8 cellular contexts compared by ENCODE assay signal in genomic region chr21:39350094-39351006, GRCh38. TPM values are rescaled to one million over a fixed set of nuclear protein-coding genes. Genes with fewer than 3 reads are reported as not detected.
DNase-seq lines count a peak whose midpoint lies in the region; ATAC-seq and TF ChIP-seq lines count a peak whose summit lies in the region.

No MANE protein-coding gene starts in this region.

- H3K27me3 Mint-ChIP-seq in CD4-positive, alpha-beta memory T cell = peaks cover 2% of the 10 kb centered on the region in 2 donors
- no peaks in the 10 kb centered on the region for H3K27me3 Mint-ChIP-seq in neural crest cell (ENCODE audit: low read depth)

- peaks cover 20% of the 10 kb centered on the region for H4K20me1 ChIP-seq in OCI-LY3 (ENCODE audit: insufficient read depth, low read length)

- H3K4me3 ChIP-seq in CD4-positive, alpha-beta memory T cell (ENCODE audit: low read length in 2 of 2) = peak overlapping the region; percentile 58 to 99
- H3K4me3 ChIP-seq in OCI-LY3 (ENCODE audit: low read length) = peak overlapping the region; percentile 92
- H3K4me3 ChIP-seq in effector memory CD4-positive, alpha-beta T cell (ENCODE audit: insufficient read depth, low read depth, low read length, poor library complexity, severe bottlenecking) = peak overlapping the region; percentile 61

- peak overlapping the region; percentile 83 for H3K9ac ChIP-seq in OCI-LY3 (ENCODE audit: low read length)

- POLR2A ChIA-PET in CD4-positive, alpha-beta memory T cell (lab: Charles Lee; ENCODE audit: partially characterized antibody) = interaction anchor here (1.0 to 6.6 kb wide), 10 partner anchors 8 to 1786 kb away, joined by 3 to 197 read pairs (median 6); partner anchors contain the start of genes BRWD1 and PSMG1

- CTCF ChIA-PET in CD4-positive, alpha-beta memory T cell (lab: Charles Lee; ENCODE audit: partially characterized antibody) = interaction anchor here (3.9 kb wide), 1 partner anchor 37 kb away, joined by 14 read pairs; no protein-coding TSS in a partner anchor

- no peaks in the 10 kb centered on the region for H3K9me3 ChIP-seq in CD4-positive, alpha-beta memory T cell (ENCODE audit: control insufficient read depth in 1 of 2, low read length in 2 of 2)
- no peaks in the 10 kb centered on the region for H3K9me3 ChIP-seq in OCI-LY3 (ENCODE audit: insufficient read depth, low read length)
- H3K9me3 ChIP-seq in effector memory CD4-positive, alpha-beta T cell (ENCODE audit: control insufficient read depth, low read length) = no peaks in the 10 kb centered on the region

- peaks cover 8% of the 10 kb centered on the region for H3K36me3 ChIP-seq in CD4-positive, alpha-beta memory T cell (ENCODE audit: insufficient read depth, low read length)
- H3K36me3 ChIP-seq in OCI-LY3 (replicated peaks; ENCODE audit: low read depth, low read length) = peaks cover 24% of the 10 kb centered on the region
- H3K36me3 ChIP-seq in effector memory CD4-positive, alpha-beta T cell (ENCODE audit: control insufficient read depth, insufficient read depth, low read length) = no peaks in the 10 kb centered on the region

- H3K27me3 ChIP-seq in CD4-positive, alpha-beta memory T cell (ENCODE audit: insufficient read depth, low read length) = no peaks in the 10 kb centered on the region
- no peaks in the 10 kb centered on the region for H3K27me3 ChIP-seq in OCI-LY3 (ENCODE audit: low read depth, low read length)
- H3K27me3 ChIP-seq in effector memory CD4-positive, alpha-beta T cell (replicated peaks; ENCODE audit: control insufficient read depth, insufficient read depth, low read length, poor library complexity, severe bottlenecking) = no peaks in the 10 kb centered on the region

- peak overlapping the region; percentile 84 for H3K27ac ChIP-seq in CD4-positive, alpha-beta memory T cell (ENCODE audit: low read depth, low read length)
- peak overlapping the region; percentile 83 for H3K27ac ChIP-seq in OCI-LY3 (ENCODE audit: low read length)
- peak overlapping the region; percentile 74 for H3K27ac ChIP-seq in effector memory CD4-positive, alpha-beta T cell (ENCODE audit: insufficient read depth, low read length, poor library complexity, severe bottlenecking)

- H3K36me3 Mint-ChIP-seq in CD4-positive, alpha-beta memory T cell = peaks cover 14 to 20% of the 10 kb centered on the region in 2 donors
- peaks cover 17% of the 10 kb centered on the region for H3K36me3 Mint-ChIP-seq in neural crest cell (ENCODE audit: low read depth)

- H3K4me1 Mint-ChIP-seq in CD4-positive, alpha-beta memory T cell = peaks cover 20 to 44% (median 28%) of the 10 kb centered on the region in 4 donors
- peaks cover 34% of the 10 kb centered on the region for H3K4me1 Mint-ChIP-seq in neural crest cell

- H2AFZ ChIP-seq in OCI-LY3 (ENCODE audit: low read depth, low read length) = 0 out of 2 replicates have a peak overlapping the region, but pooled peaks have one; percentile 95

- H3K4me1 ChIP-seq in CD4-positive, alpha-beta memory T cell (ENCODE audit: insufficient read depth, low read length) = peaks cover 36% of the 10 kb centered on the region
- peaks cover 21% of the 10 kb centered on the region for H3K4me1 ChIP-seq in OCI-LY3 (ENCODE audit: low read length)
- peaks cover 12% of the 10 kb centered on the region for H3K4me1 ChIP-seq in effector memory CD4-positive, alpha-beta T cell (ENCODE audit: control insufficient read depth, insufficient read depth, low read length, poor library complexity, severe bottlenecking)

- peak overlapping the region; percentile 93 for H3K4me2 ChIP-seq in OCI-LY3 (ENCODE audit: low read length)

- DNase-seq in CD4-positive, alpha-beta memory T cell = no peak
- DNase-seq in effector memory CD4-positive, alpha-beta T cell = no peak
- DNase-seq in neural crest cell (ENCODE audit: low read depth, low spot score) = no peak
- no peak for DNase-seq in activated CD4-positive, alpha-beta T cell treated with anti-CD3 and anti-CD28 coated beads, Interleukin-2, amount 50 U/mL, for 4 hours
- no peak for DNase-seq in activated CD4-positive, alpha-beta T cell treated with anti-CD3 and anti-CD28 coated beads for 1 hour

- TF ChIP-seq CTCF in OCI-LY3 (IDR thresholded peaks at IDR 0.05; ENCODE audit: low read depth, low read length) (no peak), neural crest cell (conservative IDR thresholded peaks at IDR 0.05) (peak; percentile 28)

- ATAC-seq in GM21390 (IDR thresholded peaks at IDR 0.05; ENCODE audit: unreplicated experiment) (no peak), GM19328 (IDR thresholded peaks at IDR 0.05; ENCODE audit: unreplicated experiment) (no peak)

- H3K79me2 ChIP-seq in OCI-LY3 (ENCODE audit: low read length) = peaks cover 37% of the 10 kb centered on the region

- intact Hi-C loops in CD4-positive, alpha-beta memory T cell (cut with micrococcal nuclease) = no loop called here

- peaks cover 0 to 2% (median 0%) of the 10 kb centered on the region in 8 donors for H3K9me3 Mint-ChIP-seq in CD4-positive, alpha-beta memory T cell
- H3K9me3 Mint-ChIP-seq in neural crest cell = peaks cover 2% of the 10 kb centered on the region

- peak overlapping the region; percentile 67 to 99 (median 98) for H3K27ac Mint-ChIP-seq in CD4-positive, alpha-beta memory T cell
- H3K27ac Mint-ChIP-seq in neural crest cell (ENCODE audit: unreplicated experiment) = no peak overlapping the region

- H3K4me3 Mint-ChIP-seq in CD4-positive, alpha-beta memory T cell = peak overlapping the region; percentile 92 to 98 (median 96)
- H3K4me3 Mint-ChIP-seq in neural crest cell = peak overlapping the region; percentile 97

RNA-seq across cellular contexts. Expression of gene HMGN1, which starts 1.5 kb away (rescaled TPM):
- 100 to 1,000 TPM; 230 to 241 TPM for total RNA-seq in CD4-positive, alpha-beta memory T cell
- 100 to 1,000 TPM; 193 to 358 TPM for polyA plus RNA-seq in CD4-positive, alpha-beta memory T cell
- total RNA-seq in neural crest cell = 581 and 589 TPM in 2 replicates

RNA-seq across cellular contexts. Expression of gene BRWD1, which starts 36.9 kb away (rescaled TPM):
- total RNA-seq in CD4-positive, alpha-beta memory T cell = 10 to 100 TPM; 92.9 to 99.0 TPM
- polyA plus RNA-seq in CD4-positive, alpha-beta memory T cell = 10 to 100 TPM; 32.7 to 39.2 TPM
- 38.4 and 42.8 TPM in 2 replicates for total RNA-seq in neural crest cell
